Comparison of ENCODE assay signal across 8 cellular contexts in the genomic region with DNA sequence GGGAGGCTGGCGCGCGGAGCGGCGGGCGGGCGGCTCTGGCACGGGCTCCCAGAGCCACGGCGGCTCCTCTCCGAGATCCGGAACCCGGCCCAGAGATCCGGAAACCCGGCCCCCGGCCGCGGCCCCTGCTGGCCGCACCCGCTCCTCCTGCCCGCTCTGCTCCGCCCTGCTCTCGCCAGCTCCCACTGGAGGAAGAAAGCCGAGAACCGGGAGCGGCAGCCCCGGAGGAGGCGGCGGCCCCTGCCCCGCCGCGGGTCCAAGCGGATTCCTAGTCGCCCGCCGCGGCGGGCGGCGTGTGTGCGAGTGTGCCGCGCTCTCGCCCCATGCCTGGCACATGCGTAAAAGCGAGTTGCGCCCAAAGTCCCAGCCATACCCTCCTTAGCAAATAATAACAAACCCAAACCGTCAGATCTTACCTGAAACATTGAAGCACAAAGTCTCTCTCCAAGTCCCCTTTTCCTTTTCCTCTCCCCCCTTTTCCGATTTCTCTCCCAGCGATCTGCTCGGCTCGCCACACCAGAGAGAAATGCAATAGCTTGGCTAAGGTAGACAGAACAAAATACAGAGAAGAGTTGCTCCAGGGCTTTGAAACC.
DNase-seq lines count a peak whose midpoint lies in the region; ATAC-seq and TF ChIP-seq lines count a peak whose summit lies in the region.

No MANE protein-coding gene starts in this region.

- ATAC-seq in GM19438 (IDR thresholded peaks at IDR 0.05; ENCODE audit: low read depth, unreplicated experiment) = peak; percentile 79
- ATAC-seq in RWPE2 (ENCODE audit: low read depth) = peak; percentile 80
- peak; percentile 60 for ATAC-seq in stimulated activated memory B cell treated with anti-CD40 and anti-IgM and Interleukin-4, amounts not matched to agents 10 μg/mL and 1 μg/mL and 100 μg/mL, for 72 hours

- peak overlapping the region; percentile 27 for H3K27ac ChIP-seq in RWPE2 (ENCODE audit: poor library complexity, severe bottlenecking)

- CTCF ChIA-PET in Calu3 (lab: Charles Lee) = interaction anchor here (0.9 to 1.8 kb wide), 3 partner anchors 11 to 251 kb away, joined by 3 to 6 read pairs (median 3); no protein-coding TSS in a partner anchor

- no peaks in the 10 kb centered on the region for H3K36me3 ChIP-seq in RWPE2 (ENCODE audit: low read depth)

- peak overlapping the region; percentile 86 for H3K4me3 Mint-ChIP-seq in Calu3 (ENCODE audit: low read depth, unreplicated experiment)
- H3K4me3 Mint-ChIP-seq in IgD-negative memory B cell = peak overlapping the region; percentile 81 to 93 (median 88)
- H3K4me3 Mint-ChIP-seq in stimulated activated memory B cell treated with anti-CD40 and anti-IgM and Interleukin-4, amounts not matched to agents 10 μg/mL and 1 μg/mL and 100 μg/mL, for 72 hours = peak overlapping the region; percentile 78

- H3K4me1 Mint-ChIP-seq in Calu3 (ENCODE audit: low read depth, unreplicated experiment) (peaks cover 31% of the 10 kb centered on the region), IgD-negative memory B cell (peaks cover 7 to 14% (median 11%) of the 10 kb centered on the region in 3 donors)
- peaks cover 8% of the 10 kb centered on the region for H3K4me1 Mint-ChIP-seq in stimulated activated memory B cell treated with anti-CD40 and anti-IgM and Interleukin-4, amounts not matched to agents 10 μg/mL and 1 μg/mL and 100 μg/mL, for 72 hours

- H3K9me3 ChIP-seq in RWPE2 (ENCODE audit: severe bottlenecking) = no peaks in the 10 kb centered on the region

- H3K27ac Mint-ChIP-seq in Calu3 (ENCODE audit: unreplicated experiment) = peak overlapping the region; percentile 74
- no peak overlapping the region for H3K27ac Mint-ChIP-seq in IgD-negative memory B cell
- H3K27ac Mint-ChIP-seq in stimulated activated memory B cell treated with anti-CD40 and anti-IgM and Interleukin-4, amounts not matched to agents 10 μg/mL and 1 μg/mL and 100 μg/mL, for 72 hours = no peak overlapping the region

- peaks cover 71% of the 10 kb centered on the region for H3K27me3 ChIP-seq in RWPE2 (ENCODE audit: insufficient read depth, poor library complexity, severe bottlenecking)

- peaks cover 9% of the 10 kb centered on the region for H3K4me1 ChIP-seq in RWPE2 (ENCODE audit: insufficient read depth, poor library complexity, severe bottlenecking)

- H3K4me3 ChIP-seq in RWPE2 (ENCODE audit: severe bottlenecking) = peak overlapping the region; percentile 44

- no peaks in the 10 kb centered on the region for H3K9me3 Mint-ChIP-seq in Calu3 (ENCODE audit: low read depth, unreplicated experiment)
- H3K9me3 Mint-ChIP-seq in IgD-negative memory B cell = no peaks in the 10 kb centered on the region
- H3K9me3 Mint-ChIP-seq in stimulated activated memory B cell treated with anti-CD40 and anti-IgM and Interleukin-4, amounts not matched to agents 10 μg/mL and 1 μg/mL and 100 μg/mL, for 72 hours = no peaks in the 10 kb centered on the region

- no TSS peak for BruUV-seq in Calu3 (replicated peaks; lab: Mats Ljungman, UMichigan)

- intact Hi-C loops in Calu3 (cut with micrococcal nuclease; ENCODE audit: unreplicated experiment) = loop anchor here (2.0 to 5.0 kb wide), 2 partner anchors 100 to 350 kb away; no protein-coding TSS in a partner anchor

- DNase-seq in Calu3 (peak; percentile 76), RWPE2 (ENCODE audit: low spot score) (peak; percentile 68), dedifferentiated amniotic fluid mesenchymal stem cell (ENCODE audit: extremely low spot score) (peak; percentile 71), left kidney (ENCODE audit: low read depth, low spot score) (peak; percentile 90), NCI-H2107 (lab: John Stamatoyannopoulos, UW) (no peak)

- peaks cover 21% of the 10 kb centered on the region for H3K27me3 Mint-ChIP-seq in Calu3 (ENCODE audit: unreplicated experiment)
- peaks cover 54% of the 10 kb centered on the region for H3K27me3 Mint-ChIP-seq in IgD-negative memory B cell
- H3K27me3 Mint-ChIP-seq in stimulated activated memory B cell treated with anti-CD40 and anti-IgM and Interleukin-4, amounts not matched to agents 10 μg/mL and 1 μg/mL and 100 μg/mL, for 72 hours = peaks cover 69% of the 10 kb centered on the region

- TF ChIP-seq CTCF in Calu3 (IDR thresholded peaks at IDR 0.05; ENCODE audit: unreplicated experiment) (no peak), RWPE2 (IDR thresholded peaks at IDR 0.05; ENCODE audit: poor library complexity, severe bottlenecking) (peak; percentile 16)

- H3K36me3 Mint-ChIP-seq in Calu3 (ENCODE audit: insufficient read depth, unreplicated experiment) (peaks cover 27% of the 10 kb centered on the region), IgD-negative memory B cell (no peaks in the 10 kb centered on the region)
- no peaks in the 10 kb centered on the region for H3K36me3 Mint-ChIP-seq in stimulated activated memory B cell treated with anti-CD40 and anti-IgM and Interleukin-4, amounts not matched to agents 10 μg/mL and 1 μg/mL and 100 μg/mL, for 72 hours
